ENCODE assay signal across 33 cellular contexts in the genomic region with DNA sequence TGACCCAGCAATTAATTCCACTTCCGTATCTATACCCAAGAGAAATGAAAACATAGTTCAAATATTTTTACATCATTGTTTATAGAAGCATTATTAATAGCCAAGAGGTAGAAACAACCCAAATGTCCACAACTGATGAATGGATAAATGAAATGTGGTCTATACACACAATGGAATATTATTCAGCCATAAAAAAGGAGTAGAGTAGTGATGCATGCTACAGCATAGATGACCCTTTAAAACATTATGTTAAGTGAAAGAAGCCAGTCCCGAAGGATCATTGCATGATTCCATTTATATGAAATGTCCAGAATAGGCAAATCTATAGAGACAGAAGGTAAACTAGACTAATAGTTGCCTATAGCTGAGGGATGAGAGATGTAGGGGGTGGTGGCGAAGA.
"Had no signal": no experiment of that assay in that cellular context is flagged by ENCODE, and none has a peak within 500 bp of the region (broad histone marks: within the 10 kb centered on the region; RNA-seq: fewer than 3 reads in every experiment).

No MANE protein-coding gene starts in this region.

- H3K4me1 ChIP-seq: adrenal gland, ascending aorta, body of pancreas, breast epithelium had no signal

- H3K4me3 ChIP-seq: adrenal gland, ascending aorta, body of pancreas, breast epithelium, cardiac muscle cell had no signal

- H3K27ac ChIP-seq: adrenal gland, ascending aorta, body of pancreas, brain microvascular endothelial cell, breast epithelium, cardiac muscle cell had no signal

- DNase-seq: activated effector memory CD4-positive, alpha-beta T cell treated with anti-CD3 and anti-CD28 coated beads, Interleukin-2, amount 50 U/mL, for 16 hours; activated effector memory CD4-positive, alpha-beta T cell treated with Interleukin-2 at 50 U/mL for 16 hours; activated gamma-delta T cell; activated gamma-delta T cell treated with Interleukin-2 at 50 U/mL for 16 hours; activated naive CD4-positive, alpha-beta T cell; activated naive CD4-positive, alpha-beta T cell treated with anti-CD3 and anti-CD28 coated beads for 36 hours; activated naive CD4-positive, alpha-beta T cell treated with anti-CD3 and anti-CD28 coated beads, Interleukin-2, amount 10 ng/mL, durations not matched to agents 7 days and 5 days; activated naive CD4-positive, alpha-beta T cell treated with anti-CD3 and anti-CD28 coated beads, Interleukin-2, amount 50 U/mL, for 16 hours; activated naive CD4-positive, alpha-beta T cell treated with Interleukin-2 at 50 U/mL for 16 hours; activated naive CD8-positive, alpha-beta T cell treated with anti-CD3 and anti-CD28 coated beads for 36 hours; activated naive CD8-positive, alpha-beta T cell treated with anti-CD3 and anti-CD28 coated beads, Interleukin-2, amount 10 ng/mL, durations not matched to agents 7 days and 5 days; activated naive CD8-positive, alpha-beta T cell treated with anti-CD3 and anti-CD28 coated beads, Interleukin-2, amount 50 U/mL, for 24 hours; activated T-cell treated with anti-CD3 and anti-CD28 coated beads, Interleukin-2, amount 50 U/mL, for 4 hours; activated T-cell treated with anti-CD3 and anti-CD28 coated beads, Interleukin-2, amount 50 U/mL, for 48 hours; activated T-cell treated with anti-CD3 and anti-CD28 coated beads, Interleukin-2, amount 50 U/mL, for 72 hours; adrenal gland; amniotic stem cell; amygdala; anterior cingulate cortex; aorta; body of pancreas; brain microvascular endothelial cell; caudate nucleus; central memory CD4-positive, alpha-beta T cell; cerebellar nuclear complex had no signal

- ATAC-seq: activated naive CD4-positive, alpha-beta T cell treated with anti-CD3 and anti-CD28 coated beads, Interleukin-2, amount 50 U/mL, for 72 hours; activated naive CD8-positive, alpha-beta T cell treated with anti-CD3 and anti-CD28 coated beads, Interleukin-2, amount 50 U/mL, for 24 hours; activated T-cell treated with anti-CD3 and anti-CD28 coated beads, Interleukin-2, amount 50 U/mL, for 4 hours; activated T-cell treated with anti-CD3 and anti-CD28 coated beads, Interleukin-2, amount 50 U/mL, for 72 hours; activated T-helper 17 cell treated with anti-CD3 and anti-CD28 coated beads, Interleukin-2, amount 50 U/mL, for 72 hours; body of pancreas had no signal

- H3K9me3 ChIP-seq: adrenal gland, ascending aorta, body of pancreas, breast epithelium had no signal

- H3K36me3 ChIP-seq: adrenal gland, ascending aorta, brain microvascular endothelial cell, breast epithelium, cardiac muscle cell had no signal

- FAIRE-seq: astrocyte, bronchial epithelial cell, colon had no signal

- H3K27me3 ChIP-seq: adrenal gland, ascending aorta, body of pancreas, brain microvascular endothelial cell, breast epithelium, cardiac muscle cell had no signal
